Comparison of ENCODE assay signal across 22 cellular contexts in the genomic region with DNA sequence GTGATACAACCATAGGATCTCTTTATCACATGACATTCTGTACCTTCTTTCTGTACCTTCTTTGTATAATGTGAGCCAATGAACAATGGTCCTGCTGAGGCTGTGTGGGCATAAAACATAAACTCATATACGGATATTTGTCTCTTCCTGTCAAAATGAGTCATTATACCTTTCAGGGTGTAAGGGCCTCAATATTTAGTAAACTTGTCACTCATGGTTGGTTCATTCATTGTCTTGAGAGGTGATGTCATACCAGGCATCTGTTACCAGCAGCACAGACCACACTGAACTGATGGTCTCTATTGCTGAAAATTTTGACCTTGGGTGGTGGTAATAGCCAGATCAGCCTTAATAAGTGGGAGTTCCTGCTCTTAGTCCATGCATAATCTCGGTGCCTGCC.
"Had no signal": no experiment of that assay in that cellular context is flagged by ENCODE, and none has a peak within 500 bp of the region (broad histone marks: within the 10 kb centered on the region; RNA-seq: fewer than 3 reads in every experiment).

No MANE protein-coding gene starts in this region.

- H3K36me3 ChIP-seq: SJCRH30 had no signal

- H3K4me2 ChIP-seq: KMS-11 had no signal

- H3K9ac ChIP-seq: KMS-11 had no signal

- H3K9me3 ChIP-seq: SJCRH30 had no signal

- FAIRE-seq: K562 had no signal

- H3K4me3 ChIP-seq: K562, SJCRH30 had no signal

- DNase-seq: Kasumi-1, MV-4-11, NCI-H1092, NCI-H1105 treated with DMSO at 0.1 percent for 48 hours, NCI-H1417 treated with DMSO at 0.1 percent for 48 hours, NCI-H146, NCI-H1694 treated with DMSO at 0.1 percent for 48 hours, NCI-H1930, NCI-H2081, NCI-H2107, NCI-H2227 treated with DMSO at 0.1 percent for 48 hours, NCI-H524, NCI-H526 treated with DMSO at 0.1 percent for 48 hours, NCI-H774, PC-3, SHP77 treated with DMSO at 0.1 percent for 48 hours, SJCRH30 had no signal

- H3K4me1 ChIP-seq: SJCRH30 had no signal

- H3K27ac ChIP-seq: KMS-11, SJCRH30 had no signal

- ATAC-seq: K562, Panc1, PC-3, Right ventricle myocardium inferior, SK-N-SH treated with all-trans-retinoic acid at 6 μM for 48 hours had no signal
